ENCODE assay signal across 8 cellular contexts in the genomic region with DNA sequence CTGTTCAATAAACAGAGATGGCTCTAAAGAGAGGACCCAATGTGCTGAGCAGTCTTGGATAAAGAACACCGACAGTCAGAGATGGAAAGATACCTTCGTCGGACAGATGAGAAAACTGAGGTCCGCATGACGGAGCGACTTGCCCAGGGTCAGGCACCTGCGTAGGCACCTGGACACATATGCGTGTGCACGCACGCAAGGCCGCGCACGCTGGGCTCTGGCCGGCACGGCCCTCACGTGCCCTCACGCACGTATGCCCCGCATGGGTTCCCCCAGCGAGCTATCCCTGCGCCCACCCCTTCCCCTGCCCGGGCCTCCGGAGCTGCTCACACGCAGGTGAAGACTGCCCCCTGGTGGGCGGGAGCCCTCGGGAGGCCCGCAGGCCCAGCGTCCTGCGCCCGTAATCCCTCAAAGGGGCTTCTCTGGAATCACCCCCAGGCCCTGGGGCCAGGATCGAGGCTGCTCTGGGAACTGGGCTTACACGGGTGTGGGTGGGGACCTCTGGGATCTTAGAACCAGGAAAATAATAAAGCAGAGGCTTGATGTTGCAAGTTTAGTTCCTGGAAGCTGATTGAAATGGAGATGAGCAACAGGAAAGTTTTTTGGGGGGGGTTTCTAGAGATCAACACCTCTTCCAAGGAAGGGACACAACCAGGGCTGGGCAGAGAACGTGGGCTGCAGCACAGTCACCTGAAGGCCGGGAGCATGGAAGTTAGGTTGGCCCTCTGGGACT.
DNase-seq lines count a peak whose midpoint lies in the region; ATAC-seq and TF ChIP-seq lines count a peak whose summit lies in the region.

No MANE protein-coding gene starts in this region.

- no peaks in the 10 kb centered on the region for H4K20me1 ChIP-seq in Karpas-422 (ENCODE audit: insufficient read depth, low read depth, low read length)

- H3K9me2 ChIP-seq in Karpas-422 (replicated peaks; ENCODE audit: insufficient read depth, low read length), result no peaks in the 10 kb centered on the region

- no peaks in the 10 kb centered on the region for H3K36me3 ChIP-seq in GM06990 (ENCODE audit: control insufficient read depth, insufficient read depth, low read length)
- no peaks in the 10 kb centered on the region for H3K36me3 ChIP-seq in Karpas-422 (ENCODE audit: insufficient read depth, low read length)
- H3K36me3 ChIP-seq in kidney epithelial cell (ENCODE audit: control insufficient read depth, insufficient read depth, low read length), result no peaks in the 10 kb centered on the region

- H2AFZ ChIP-seq in Karpas-422 (ENCODE audit: low read length), result no peak overlapping the region

- H3K27ac ChIP-seq in Karpas-422 (ENCODE audit: low read length), result no peak overlapping the region

- H3K4me2 ChIP-seq in Karpas-422 (ENCODE audit: low read depth, low read length, poor library complexity, severe bottlenecking), result peak overlapping the region; percentile 18

- H3K27me3 ChIP-seq in GM06990 (replicated peaks; ENCODE audit: control insufficient read depth, insufficient read depth, low read length), result no peaks in the 10 kb centered on the region; the same call in 1 of the 2 replicates
- H3K27me3 ChIP-seq in Karpas-422 (ENCODE audit: low read length), result no peaks in the 10 kb centered on the region
- H3K27me3 ChIP-seq in kidney epithelial cell (ENCODE audit: control insufficient read depth, insufficient read depth, low read length), result peaks cover 7% of the 10 kb centered on the region

- H3K9me3 ChIP-seq in Karpas-422 (ENCODE audit: low read length), result no peaks in the 10 kb centered on the region

- H3K4me1 ChIP-seq in Karpas-422 (ENCODE audit: low read length), result peaks cover 3% of the 10 kb centered on the region; the same call in 1 of the 2 replicates

- no peak for ATAC-seq in HG02840 (IDR thresholded peaks at IDR 0.05; ENCODE audit: low FRiP score, unreplicated experiment)

- H3K9ac ChIP-seq in Karpas-422 (ENCODE audit: low read length), result 0 out of 2 replicates have a peak overlapping the region, but pooled peaks have one; percentile 13

- no peak overlapping the region for H3K4me3 ChIP-seq in GM06990 (replicated peaks; ENCODE audit: low read depth, low read length)
- H3K4me3 ChIP-seq in Karpas-422 (ENCODE audit: low read length), result peak overlapping the region; percentile 42; the same call in 1 of the 2 replicates
- peak overlapping the region; percentile 11 for H3K4me3 ChIP-seq in kidney epithelial cell (ENCODE audit: low read depth, low read length)

- no peaks in the 10 kb centered on the region for H3K79me2 ChIP-seq in Karpas-422 (ENCODE audit: low read length)

- DNase-seq in GM06990 (ENCODE audit: extremely low read depth, insufficient read length) (peak; percentile 45), Karpas-422 (peak; percentile 86), kidney epithelial cell (ENCODE audit: low read depth) (no peak), NCI-H1048 (lab: John Stamatoyannopoulos, UW) (no peak)
- DNase-seq in activated CD4-positive, alpha-beta T cell treated with anti-CD3 and anti-CD28 coated beads for 24 hours (ENCODE audit: low read depth in 2 of 2), result peak; percentile 66 to 72
- DNase-seq in central memory CD4-positive, alpha-beta T cell, result peak; percentile 32
- DNase-seq in stimulated activated CD4-positive, alpha-beta T cell treated with anti-CD3 and anti-CD28 coated beads, Interleukin-2, amount 100 ng/mL, for 4 hours (ENCODE audit: low read depth), result peak; percentile 48

- TF ChIP-seq CTCF in GM06990 (IDR thresholded peaks at IDR 0.05; ENCODE audit: insufficient read depth, low read length, poor library complexity, severe bottlenecking) (peak; percentile 91), kidney epithelial cell (IDR thresholded peaks at IDR 0.05; ENCODE audit: insufficient read depth, low read length, poor library complexity, severe bottlenecking) (peak; percentile 91)

Comparison
In these comparisons a context has a peak if more than half of its experiments do, and no peak if none do; other contexts are left out.
1. DNase-seq: peak in GM06990 (single experiment), Karpas-422 (single experiment), activated CD4-positive, alpha-beta T cell treated with anti-CD3 and anti-CD28 coated beads for 24 hours (2 of 2), central memory CD4-positive, alpha-beta T cell (single experiment) and stimulated activated CD4-positive, alpha-beta T cell treated with anti-CD3 and anti-CD28 coated beads, Interleukin-2, amount 100 ng/mL, for 4 hours (single experiment); none in kidney epithelial cell (single experiment) and NCI-H1048 (single experiment).